In the genomic region with DNA sequence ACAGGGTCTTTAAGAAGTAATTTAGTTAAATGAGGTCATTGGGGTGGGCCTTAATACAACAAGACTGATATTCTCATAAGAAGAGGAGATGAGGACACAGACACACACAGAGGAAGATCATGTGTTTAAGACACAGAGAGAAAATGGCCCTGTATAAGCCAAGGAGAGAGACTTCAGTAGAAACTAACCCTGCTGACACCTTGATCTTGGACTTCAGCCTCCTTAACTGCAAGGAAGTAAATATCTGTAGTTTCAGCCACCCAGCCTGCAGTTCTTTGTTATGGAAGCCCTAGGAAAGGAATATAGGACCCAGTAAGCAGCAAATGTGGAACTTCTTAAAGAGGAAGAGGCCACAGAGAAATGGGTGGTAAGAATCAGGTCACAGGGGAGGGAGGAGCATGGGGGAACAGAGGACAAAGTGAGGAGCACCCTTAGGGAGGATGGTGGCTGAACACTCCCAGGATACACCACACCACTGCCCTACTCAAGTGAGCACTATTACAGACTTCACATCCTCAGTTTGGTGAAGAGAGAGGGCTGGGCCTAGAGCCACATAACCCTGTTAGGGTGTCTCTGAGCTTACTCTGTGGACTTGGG, we compare ENCODE assay signal across 15 cellular contexts. TPM values are rescaled to one million over a fixed set of nuclear protein-coding genes. Genes with fewer than 3 reads are reported as not detected.
DNase-seq lines count a peak whose midpoint lies in the region; ATAC-seq, FAIRE-seq and TF ChIP-seq lines count a peak whose summit lies in the region.
"Had no signal": no experiment of that assay in that cellular context is flagged by ENCODE, and none has a peak within 500 bp of the region (broad histone marks: within the 10 kb centered on the region; RNA-seq: fewer than 3 reads in every experiment).

No MANE protein-coding gene starts in this region.

- H3K36me3 Mint-ChIP-seq in CD4-positive, alpha-beta T cell (ENCODE audit: low read depth): peaks cover 33% of the 10 kb centered on the region
- H3K36me3 Mint-ChIP-seq in activated naive CD8-positive, alpha-beta T cell treated with anti-CD3 and anti-CD28 coated beads, Interleukin-2, amount 50 U/mL, for 24 hours (ENCODE audit: low read depth): peaks cover 5% of the 10 kb centered on the region
- peaks cover 5% of the 10 kb centered on the region for H3K36me3 Mint-ChIP-seq in CD8-positive, alpha-beta T cell

- H3K27ac Mint-ChIP-seq in CD4-positive, alpha-beta T cell: peak overlapping the region; percentile 43
- peak overlapping the region; percentile 74 for H3K27ac Mint-ChIP-seq in activated naive CD8-positive, alpha-beta T cell treated with anti-CD3 and anti-CD28 coated beads, Interleukin-2, amount 50 U/mL, for 24 hours
- H3K27ac Mint-ChIP-seq in CD8-positive, alpha-beta T cell: no peak overlapping the region

- no peak for FAIRE-seq in urothelium cell line (lab: Jason Lieb, UNC)

- ATAC-seq in CD4-positive, alpha-beta T cell (ENCODE audit: poor library complexity): no peak
- ATAC-seq in activated naive CD8-positive, alpha-beta T cell treated with anti-CD3 and anti-CD28 coated beads, Interleukin-2, amount 50 U/mL, for 24 hours: no peak
- peak; percentile 33 for ATAC-seq in mucosa of descending colon
- no peak for ATAC-seq in CD8-positive, alpha-beta T cell
- no peak for ATAC-seq in GM21390 (IDR thresholded peaks at IDR 0.05; ENCODE audit: unreplicated experiment)

- no peaks in the 10 kb centered on the region for H3K27me3 ChIP-seq in CD4-positive, alpha-beta T cell (ENCODE audit: control insufficient read depth, insufficient read depth, low read length)
- no peaks in the 10 kb centered on the region for H3K27me3 ChIP-seq in CD8-positive, alpha-beta T cell (ENCODE audit: insufficient read depth, low read length)
- H3K27me3 ChIP-seq: sigmoid colon had no signal

- H3K27ac ChIP-seq in CD4-positive, alpha-beta T cell (ENCODE audit: low read depth, low read length): no peak overlapping the region
- no peak overlapping the region for H3K27ac ChIP-seq in CD8-positive, alpha-beta T cell (ENCODE audit: low read depth, low read length)
- H3K27ac ChIP-seq: sigmoid colon, SJSA1 had no signal

- H3K4me1 Mint-ChIP-seq in CD4-positive, alpha-beta T cell (ENCODE audit: low read depth): peaks cover 63% of the 10 kb centered on the region
- peaks cover 63% of the 10 kb centered on the region for H3K4me1 Mint-ChIP-seq in activated naive CD8-positive, alpha-beta T cell treated with anti-CD3 and anti-CD28 coated beads, Interleukin-2, amount 50 U/mL, for 24 hours
- peaks cover 53% of the 10 kb centered on the region for H3K4me1 Mint-ChIP-seq in CD8-positive, alpha-beta T cell (ENCODE audit: low read depth)

- no peak for DNase-seq in CD4-positive, alpha-beta T cell
- DNase-seq in Kasumi-1 (lab: John Stamatoyannopoulos, UW): peak; percentile 21 to 66
- DNase-seq in activated naive CD8-positive, alpha-beta T cell treated with anti-CD3 and anti-CD28 coated beads, Interleukin-2, amount 50 U/mL, for 24 hours: no peak
- DNase-seq in mucosa of descending colon: no peak
- no peak for DNase-seq in CD8-positive, alpha-beta T cell
- DNase-seq in C1 segment of cervical spinal cord (lab: John Stamatoyannopoulos, UW): no peak
- no peak for DNase-seq in urothelium cell line (ENCODE audit: low spot score)
- DNase-seq: activated T-cell treated with anti-CD3 and anti-CD28 coated beads for 4 hours; effector memory CD8-positive, alpha-beta T cell; NCI-H1436; NCI-H526; sigmoid colon had no signal

- no peaks in the 10 kb centered on the region for H3K27me3 Mint-ChIP-seq in CD4-positive, alpha-beta T cell
- H3K27me3 Mint-ChIP-seq in activated naive CD8-positive, alpha-beta T cell treated with anti-CD3 and anti-CD28 coated beads, Interleukin-2, amount 50 U/mL, for 24 hours: no peaks in the 10 kb centered on the region
- no peaks in the 10 kb centered on the region for H3K27me3 Mint-ChIP-seq in CD8-positive, alpha-beta T cell (ENCODE audit: low read depth)
- H3K27me3 Mint-ChIP-seq: effector memory CD8-positive, alpha-beta T cell had no signal

- no peaks in the 10 kb centered on the region for H3K9me3 ChIP-seq in CD4-positive, alpha-beta T cell (ENCODE audit: control insufficient read depth, low read length)
- H3K9me3 ChIP-seq in mucosa of descending colon: no peaks in the 10 kb centered on the region
- H3K9me3 ChIP-seq in CD8-positive, alpha-beta T cell (ENCODE audit: low read length): no peaks in the 10 kb centered on the region
- H3K9me3 ChIP-seq: sigmoid colon, SJSA1 had no signal

- no peak for TF ChIP-seq CTCF in CD4-positive, alpha-beta T cell (IDR thresholded peaks at IDR 0.05)
- TF ChIP-seq CTCF in mucosa of descending colon (IDR thresholded peaks at IDR 0.05): no peak
- no peak for TF ChIP-seq CTCF in CD8-positive, alpha-beta T cell (IDR thresholded peaks at IDR 0.05)

- no peak overlapping the region for H3K4me3 Mint-ChIP-seq in CD4-positive, alpha-beta T cell
- no peak overlapping the region for H3K4me3 Mint-ChIP-seq in activated naive CD8-positive, alpha-beta T cell treated with anti-CD3 and anti-CD28 coated beads, Interleukin-2, amount 50 U/mL, for 24 hours
- no peak overlapping the region for H3K4me3 Mint-ChIP-seq in CD8-positive, alpha-beta T cell

- POLR2A ChIA-PET in CD4-positive, alpha-beta T cell (lab: Charles Lee): no interaction called here
- POLR2A ChIA-PET in CD8-positive, alpha-beta T cell (lab: Charles Lee): interaction anchor here (1.6 kb wide), 1 partner anchor 34 kb away, joined by 3 read pairs; no protein-coding TSS in a partner anchor

- H3K36me3 ChIP-seq in mucosa of descending colon (ENCODE audit: low read depth): no peaks in the 10 kb centered on the region
- no peaks in the 10 kb centered on the region for H3K36me3 ChIP-seq in CD8-positive, alpha-beta T cell (ENCODE audit: insufficient read depth, low read length)
- H3K36me3 ChIP-seq: sigmoid colon, SJSA1 had no signal

- H3K4me1 ChIP-seq in mucosa of descending colon (ENCODE audit: low read depth): no peaks in the 10 kb centered on the region
- H3K4me1 ChIP-seq in CD8-positive, alpha-beta T cell (ENCODE audit: insufficient read depth, low read length): peaks cover 43% of the 10 kb centered on the region
- H3K4me1 ChIP-seq: sigmoid colon, SJSA1 had no signal

- peaks cover 3% of the 10 kb centered on the region for H3K9me3 Mint-ChIP-seq in CD4-positive, alpha-beta T cell
- H3K9me3 Mint-ChIP-seq in activated naive CD8-positive, alpha-beta T cell treated with anti-CD3 and anti-CD28 coated beads, Interleukin-2, amount 50 U/mL, for 24 hours: no peaks in the 10 kb centered on the region
- H3K9me3 Mint-ChIP-seq in CD8-positive, alpha-beta T cell: peaks cover 5% of the 10 kb centered on the region

- no peak overlapping the region for H3K4me3 ChIP-seq in mucosa of descending colon
- no peak overlapping the region for H3K4me3 ChIP-seq in CD8-positive, alpha-beta T cell (ENCODE audit: low read depth, low read length)
- H3K4me3 ChIP-seq: sigmoid colon, SJSA1 had no signal

- CTCF ChIA-PET in CD4-positive, alpha-beta T cell (lab: Charles Lee): no interaction called here
- CTCF ChIA-PET in CD8-positive, alpha-beta T cell (lab: Charles Lee): interaction anchor here (1.1 to 1.2 kb wide), 2 partner anchors 63 to 158 kb away, joined by 3 to 4 read pairs; no protein-coding TSS in a partner anchor

- intact Hi-C loops in CD4-positive, alpha-beta T cell (cut with DNase I, micrococcal nuclease): no loop called here
- intact Hi-C loops in mucosa of descending colon (cut with DNase I, micrococcal nuclease): no loop called here
- intact Hi-C loops in CD8-positive, alpha-beta T cell (cut with DNase I, micrococcal nuclease): no loop called here

RNA-seq across cellular contexts. Expression of a gene that starts 0.8 kb away (rescaled TPM):
- 1 to 10 TPM; 7.8 to 8.6 TPM for total RNA-seq in CD4-positive, alpha-beta T cell
- total RNA-seq in mucosa of descending colon: 1 to 10 TPM in 2 of 3 donors, not detected in 1; 6.0 to 8.3 TPM
- 1 to 10 TPM; 3.1 to 3.9 TPM for total RNA-seq in CD8-positive, alpha-beta T cell
- total RNA-seq: SJSA1 had no signal

RNA-seq across cellular contexts. Expression of a gene that starts 38.5 kb away (rescaled TPM):
- 10 to 100 TPM; 28.0 to 28.3 TPM for total RNA-seq in CD4-positive, alpha-beta T cell
- 1 to 10 TPM; 1.1 to 1.7 (median 1.2) TPM for total RNA-seq in mucosa of descending colon
- total RNA-seq in CD8-positive, alpha-beta T cell: 10 to 100 TPM; 17.1 to 17.6 TPM
- total RNA-seq: kidney epithelial cell, SJSA1 had no signal

Comparison
In these comparisons a context has a peak if more than half of its experiments do, and no peak if none do; other contexts are left out.
1. DNase-seq: peak in Kasumi-1 (2 of 2); none in CD4-positive, alpha-beta T cell (0 of 10), activated naive CD8-positive, alpha-beta T cell treated with anti-CD3 and anti-CD28 coated beads, Interleukin-2, amount 50 U/mL, for 24 hours (single experiment), mucosa of descending colon (0 of 3), CD8-positive, alpha-beta T cell (0 of 7), C1 segment of cervical spinal cord (0 of 14) and urothelium cell line (single experiment).
2. RNA of a gene that starts 38.5 kb away (total RNA-seq): 28.0 to 28.3 TPM in CD4-positive, alpha-beta T cell and 17.1 to 17.6 TPM in CD8-positive, alpha-beta T cell; 1.1 to 1.7 TPM in mucosa of descending colon; every median in the first group is over 4 times any median in the second.